ENCODE assay signal across 26 cellular contexts in the genomic region with DNA sequence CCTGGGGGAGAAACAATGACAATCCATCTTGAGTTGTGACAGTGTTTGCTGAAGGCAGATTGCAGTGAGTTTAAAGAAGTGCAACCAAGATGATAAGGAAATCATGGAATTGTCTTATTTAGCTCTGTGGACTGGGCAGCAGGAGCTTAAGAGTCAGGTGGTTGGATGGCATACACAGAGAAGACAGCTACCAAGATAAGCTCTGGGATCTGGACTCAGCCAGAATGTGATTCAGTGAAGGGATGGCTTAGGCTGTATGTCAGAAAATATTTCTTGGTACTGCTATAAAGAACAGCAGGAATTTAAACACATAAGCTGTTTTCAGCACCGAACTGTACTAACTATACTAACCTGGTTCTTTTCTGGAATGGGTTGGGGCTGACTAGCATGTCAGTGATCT.
"Had no signal": no experiment of that assay in that cellular context is flagged by ENCODE, and none has a peak within 500 bp of the region (broad histone marks: within the 10 kb centered on the region; RNA-seq: fewer than 3 reads in every experiment).

No MANE protein-coding gene starts in this region.

- DNase-seq: activated CD4-positive, alpha-beta T cell treated with anti-CD3 and anti-CD28 coated beads for 48 hours; activated CD4-positive, alpha-beta T cell treated with anti-CD3 and anti-CD28 coated beads, Interleukin-2, amount 50 U/mL, for 4 hours; activated CD4-positive, CD25-positive, alpha-beta regulatory T cell treated with anti-CD3 and anti-CD28 coated beads, Interleukin-2, amount 50 U/mL, for 72 hours; activated CD8-positive, alpha-beta T cell treated with anti-CD3 and anti-CD28 coated beads, Interleukin-2, amount 10 ng/mL, durations not matched to agents 7 days and 5 days; activated effector memory CD4-positive, alpha-beta T cell treated with Interleukin-2 at 50 U/mL for 16 hours; activated naive CD4-positive, alpha-beta T cell; activated T-cell treated with anti-CD3 and anti-CD28 coated beads, Interleukin-2, amount 50 U/mL, for 24 hours; brain microvascular endothelial cell; cerebellar nuclear complex; MG63; MV-4-11; NCI-H1092 treated with DMSO at 0.1 percent for 48 hours; NCI-H1417 treated with DMSO at 0.1 percent for 48 hours; NCI-H1694; NCI-H2029; NCI-H2107; NCI-H510A treated with DMSO at 0.1 percent for 48 hours; NCI-H69; NK-92 treated with Interleukin-12 subunit alpha and Interleukin-12 subunit beta, amount 100 ng/mL, for 24 hours; OCI-M1; SHP77 treated with DMSO at 0.1 percent for 48 hours; T-helper 17 cell; T-helper 9 cell had no signal

- H3K4me3 ChIP-seq: cardiac muscle cell, MG63 had no signal

- H3K27me3 ChIP-seq: brain microvascular endothelial cell, cardiac muscle cell, MG63 had no signal

- ATAC-seq: activated CD8-positive, alpha-beta T cell treated with anti-CD3 and anti-CD28 coated beads, Interleukin-2, amount 10 ng/mL, durations not matched to agents 7 days and 5 days; Panc1; T-helper 17 cell had no signal

- H3K27ac ChIP-seq: brain microvascular endothelial cell, cardiac muscle cell, RWPE1 had no signal

- H3K36me3 ChIP-seq: brain microvascular endothelial cell, cardiac muscle cell, MG63 had no signal

- H3K9me3 ChIP-seq: MG63 had no signal
